20 cellular contexts compared by ENCODE assay signal in genomic region chr13:21243843-21244184, GRCh38.
A peak's percentile ranks its signal among the peaks of the same experiment; 100 is the strongest.
DNase-seq lines count a peak whose midpoint lies in the region; ATAC-seq and TF ChIP-seq lines count a peak whose summit lies in the region.
"Had no signal": no experiment of that assay in that cellular context is flagged by ENCODE, and none has a peak within 500 bp of the region (broad histone marks: within the 10 kb centered on the region; RNA-seq: fewer than 3 reads in every experiment).

No MANE protein-coding gene starts in this region.

- no peak overlapping the region for H2AK5ac ChIP-seq in mesenchymal stem cell (ENCODE audit: low read length, severe bottlenecking)

- H3K4me3 ChIP-seq in parathyroid adenoma (ENCODE audit: low read depth, low read length) (no peak overlapping the region), mesenchymal stem cell (ENCODE audit: insufficient read depth in 1 of 2, low read depth in 1 of 2, low read length in 2 of 2) (no peak overlapping the region)

- no peak overlapping the region for H3K4ac ChIP-seq in mesenchymal stem cell (ENCODE audit: low read depth in 1 of 2, low read length in 2 of 2)

- DNase-seq in left ventricle myocardium superior = no peak
- no peak for DNase-seq in left cardiac atrium
- no peak for DNase-seq in activated effector memory CD4-positive, alpha-beta T cell treated with anti-CD3 and anti-CD28 coated beads, Interleukin-2, amount 50 U/mL, for 16 hours
- no peak for DNase-seq in mesenchymal stem cell
- DNase-seq: C1 segment of cervical spinal cord; CD4-positive, alpha-beta memory T cell; DMS 273 treated with DMSO at 0.1 percent for 48 hours; Karpas-422; NCI-H1417 treated with DMSO at 0.1 percent for 48 hours; NCI-H1694 treated with DMSO at 0.1 percent for 48 hours; NCI-H2081 treated with DMSO at 0.1 percent for 48 hours; NCI-H446 treated with DMSO at 0.1 percent for 48 hours; NCI-H526; RPMI8226; SHP77 treated with DMSO at 0.1 percent for 48 hours had no signal

- ATAC-seq in left ventricle myocardium superior = peak; percentile 77
- ATAC-seq in left cardiac atrium = no peak
- ATAC-seq in HG02938 (IDR thresholded peaks at IDR 0.05; ENCODE audit: unreplicated experiment) = no peak
- ATAC-seq: HCT116 had no signal

- H3K4me2 ChIP-seq in parathyroid adenoma (ENCODE audit: low read length) = peak overlapping the region; percentile 72
- H3K4me2 ChIP-seq in mesenchymal stem cell (ENCODE audit: low read length, poor library complexity, severe bottlenecking) = no peak overlapping the region

- H3K9me3 ChIP-seq in parathyroid adenoma (ENCODE audit: control insufficient read depth, low read length) = no peaks in the 10 kb centered on the region
- no peaks in the 10 kb centered on the region for H3K9me3 ChIP-seq in mesenchymal stem cell (ENCODE audit: control insufficient read depth, low read length)

- H2BK15ac ChIP-seq in mesenchymal stem cell (ENCODE audit: low read depth, poor library complexity, severe bottlenecking) = no peak overlapping the region

- no peak overlapping the region for H3K23ac ChIP-seq in mesenchymal stem cell (ENCODE audit: low read length in 2 of 2)

- no peak overlapping the region for H3K14ac ChIP-seq in mesenchymal stem cell (ENCODE audit: low read length in 2 of 2)

- H2BK120ac ChIP-seq in mesenchymal stem cell (ENCODE audit: low read depth, low read length) = no peak overlapping the region

- no peak overlapping the region for H3K18ac ChIP-seq in mesenchymal stem cell (ENCODE audit: low read depth in 1 of 2, low read length in 2 of 2)

- H3K27ac ChIP-seq in VCaP (peak overlapping the region; percentile 68), parathyroid adenoma (peak overlapping the region; percentile 77), mesenchymal stem cell (ENCODE audit: low read length, poor library complexity, severe bottlenecking) (no peak overlapping the region)
- H3K27ac ChIP-seq: HL-60 had no signal

- H2BK12ac ChIP-seq in mesenchymal stem cell (ENCODE audit: low read length in 2 of 2) = no peak overlapping the region

- no peaks in the 10 kb centered on the region for H3K27me3 ChIP-seq in parathyroid adenoma (ENCODE audit: control insufficient read depth, insufficient read depth, low read length)
- peaks cover 0 to 16% of the 10 kb centered on the region in 2 experiments for H3K27me3 ChIP-seq in mesenchymal stem cell (ENCODE audit: control insufficient read depth in 1 of 2, insufficient read depth in 1 of 2, low read length in 2 of 2)

- no peaks in the 10 kb centered on the region for H3K79me2 ChIP-seq in parathyroid adenoma

- H3K4me1 ChIP-seq in parathyroid adenoma = peaks cover 2% of the 10 kb centered on the region
- H3K4me1 ChIP-seq in mesenchymal stem cell (ENCODE audit: control insufficient read depth, insufficient read depth, low read depth, low read length) = no peaks in the 10 kb centered on the region

- no peak overlapping the region for H4K91ac ChIP-seq in mesenchymal stem cell (ENCODE audit: low read length)

- no peaks in the 10 kb centered on the region for H3K79me1 ChIP-seq in mesenchymal stem cell (replicated peaks; ENCODE audit: low read length, poor library complexity, severe bottlenecking)

- TF ChIP-seq CTCF in VCaP (conservative IDR thresholded peaks at IDR 0.05) (no peak), parathyroid adenoma (IDR thresholded peaks at IDR 0.05) (no peak)

- intact Hi-C loops in left ventricle myocardium superior (cut with micrococcal nuclease) = no loop called here
- intact Hi-C loops in left cardiac atrium (cut with DNase I) = no loop called here

- H2BK5ac ChIP-seq in mesenchymal stem cell (ENCODE audit: low read depth, low read length, poor library complexity, severe bottlenecking) = no peak overlapping the region

- H3K36me3 ChIP-seq in parathyroid adenoma (ENCODE audit: control insufficient read depth, insufficient read depth, low read length) (no peaks in the 10 kb centered on the region), mesenchymal stem cell (ENCODE audit: control insufficient read depth in 1 of 2, insufficient read depth in 2 of 2, low read depth in 1 of 2, low read length in 2 of 2) (no peaks in the 10 kb centered on the region)

- no peak overlapping the region for H4K8ac ChIP-seq in mesenchymal stem cell (ENCODE audit: low read length)

- H2AFZ ChIP-seq in parathyroid adenoma (peak overlapping the region; percentile 79), mesenchymal stem cell (ENCODE audit: low read depth, low read length) (no peak overlapping the region)

- H3K9ac ChIP-seq in parathyroid adenoma = no peak overlapping the region
- H3K9ac ChIP-seq in mesenchymal stem cell (ENCODE audit: low read length) = no peak overlapping the region

- 84% methylated on average over 2 of the region's 3 CpGs for WGBS in mesenchymal stem cell
